ENCODE assay signal across 16 cellular contexts in the genomic region with DNA sequence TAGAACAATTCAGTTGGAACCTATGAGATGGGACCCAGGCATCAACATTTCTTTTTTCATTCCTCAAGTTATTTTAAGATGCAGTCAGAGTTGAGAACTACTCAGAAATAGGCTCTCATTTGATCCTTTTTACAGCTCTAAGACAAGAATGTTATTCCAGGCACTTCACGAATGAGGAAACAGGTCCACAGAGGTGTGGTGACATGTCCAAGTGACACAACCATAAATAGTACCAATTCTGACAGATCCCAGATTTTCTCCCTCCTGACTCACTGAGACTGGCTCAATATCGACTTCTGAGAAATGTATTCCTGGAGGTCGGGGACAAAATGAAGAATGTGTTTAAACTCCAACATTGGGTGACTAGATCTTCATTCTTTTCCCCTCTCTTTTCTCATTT.
"Had no signal": no experiment of that assay in that cellular context is flagged by ENCODE, and none has a peak within 500 bp of the region (broad histone marks: within the 10 kb centered on the region; RNA-seq: fewer than 3 reads in every experiment).

No MANE protein-coding gene starts in this region.

- DNase-seq: activated CD4-positive, alpha-beta T cell treated with anti-CD3 and anti-CD28 coated beads, Interleukin-2, amount 50 U/mL, for 4 hours; activated CD4-positive, CD25-positive, alpha-beta regulatory T cell; activated naive CD4-positive, alpha-beta T cell treated with anti-CD3 and anti-CD28 coated beads, Interleukin-2, amount 50 U/mL, for 16 hours; activated T-cell treated with anti-CD3 and anti-CD28 coated beads, Interleukin-2, amount 50 U/mL, for 1 hour; adrenal gland; gastrocnemius medialis; hippocampal formation; occipital lobe; psoas muscle; stimulated activated CD4-positive, alpha-beta T cell treated with anti-CD3 and anti-CD28 coated beads, Interleukin-4, amount 100 ng/mL, for 1 hour; stimulated activated CD8-positive, alpha-beta memory T cell treated with anti-CD3 and anti-CD28 coated beads, Interleukin-4, amount 100 ng/mL, for 48 hours; T-helper 17 cell; testis had no signal

- H3K4me1 ChIP-seq: psoas muscle, testis had no signal

- H3K27me3 ChIP-seq: adrenal gland, gastrocnemius medialis, testis had no signal

- H3K4me3 Mint-ChIP-seq: memory B cell; nephron; stimulated activated naive CD8-positive, alpha-beta T cell treated with anti-CD3 and anti-CD28 coated beads, Interleukin-15, Interleukin-2, amounts not matched to agents 100 ng/mL and 50 ng/mL, for 24 hours; T-helper 17 cell had no signal

- H3K4me1 Mint-ChIP-seq: memory B cell had no signal

- ATAC-seq: gastrocnemius medialis, psoas muscle, T-helper 17 cell had no signal

- H3K27me3 Mint-ChIP-seq: memory B cell; stimulated activated naive CD8-positive, alpha-beta T cell treated with anti-CD3 and anti-CD28 coated beads, Interleukin-15, Interleukin-2, amounts not matched to agents 100 ng/mL and 50 ng/mL, for 24 hours; T-helper 17 cell had no signal

- H3K27ac Mint-ChIP-seq: memory B cell; stimulated activated naive CD8-positive, alpha-beta T cell treated with anti-CD3 and anti-CD28 coated beads, Interleukin-15, Interleukin-2, amounts not matched to agents 100 ng/mL and 50 ng/mL, for 24 hours; T-helper 17 cell had no signal

- H3K9me3 Mint-ChIP-seq: memory B cell; stimulated activated naive CD8-positive, alpha-beta T cell treated with anti-CD3 and anti-CD28 coated beads, Interleukin-15, Interleukin-2, amounts not matched to agents 100 ng/mL and 50 ng/mL, for 24 hours had no signal

- H3K36me3 ChIP-seq: adrenal gland had no signal

- H3K27ac ChIP-seq: psoas muscle, testis had no signal

- H3K9me3 ChIP-seq: adrenal gland, gastrocnemius medialis, psoas muscle, testis had no signal

- H3K4me3 ChIP-seq: adrenal gland, gastrocnemius medialis, psoas muscle, testis had no signal
